In the genomic region with DNA sequence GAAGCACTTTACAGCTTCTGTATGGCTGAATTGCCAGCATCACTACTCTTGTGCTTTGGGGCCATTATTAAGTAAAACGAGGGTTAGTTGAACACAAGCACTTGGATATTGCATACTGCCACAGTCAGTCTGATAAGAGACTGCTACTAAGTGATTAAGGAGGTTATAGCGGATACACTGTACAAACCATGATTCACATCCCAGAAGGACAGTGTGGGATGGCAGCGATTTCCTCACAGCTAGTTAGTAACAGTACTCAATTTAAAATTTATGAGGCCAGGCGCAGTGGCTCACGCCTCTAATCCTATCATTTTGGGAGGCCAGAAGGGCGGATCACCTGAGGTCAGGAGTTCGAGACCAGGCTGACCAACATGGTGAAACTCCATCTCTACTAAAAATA, we compare ENCODE assay signal across 1 cellular context.
TF ChIP-seq lines count a peak whose summit lies in the region.

No MANE protein-coding gene starts in this region.

TF ChIP-seq in GM23338, 12 proteins besides CTCF, POLR2A, EP300 and RAD21 (continued from another document):
- TF ChIP-seq, protein P1, sequence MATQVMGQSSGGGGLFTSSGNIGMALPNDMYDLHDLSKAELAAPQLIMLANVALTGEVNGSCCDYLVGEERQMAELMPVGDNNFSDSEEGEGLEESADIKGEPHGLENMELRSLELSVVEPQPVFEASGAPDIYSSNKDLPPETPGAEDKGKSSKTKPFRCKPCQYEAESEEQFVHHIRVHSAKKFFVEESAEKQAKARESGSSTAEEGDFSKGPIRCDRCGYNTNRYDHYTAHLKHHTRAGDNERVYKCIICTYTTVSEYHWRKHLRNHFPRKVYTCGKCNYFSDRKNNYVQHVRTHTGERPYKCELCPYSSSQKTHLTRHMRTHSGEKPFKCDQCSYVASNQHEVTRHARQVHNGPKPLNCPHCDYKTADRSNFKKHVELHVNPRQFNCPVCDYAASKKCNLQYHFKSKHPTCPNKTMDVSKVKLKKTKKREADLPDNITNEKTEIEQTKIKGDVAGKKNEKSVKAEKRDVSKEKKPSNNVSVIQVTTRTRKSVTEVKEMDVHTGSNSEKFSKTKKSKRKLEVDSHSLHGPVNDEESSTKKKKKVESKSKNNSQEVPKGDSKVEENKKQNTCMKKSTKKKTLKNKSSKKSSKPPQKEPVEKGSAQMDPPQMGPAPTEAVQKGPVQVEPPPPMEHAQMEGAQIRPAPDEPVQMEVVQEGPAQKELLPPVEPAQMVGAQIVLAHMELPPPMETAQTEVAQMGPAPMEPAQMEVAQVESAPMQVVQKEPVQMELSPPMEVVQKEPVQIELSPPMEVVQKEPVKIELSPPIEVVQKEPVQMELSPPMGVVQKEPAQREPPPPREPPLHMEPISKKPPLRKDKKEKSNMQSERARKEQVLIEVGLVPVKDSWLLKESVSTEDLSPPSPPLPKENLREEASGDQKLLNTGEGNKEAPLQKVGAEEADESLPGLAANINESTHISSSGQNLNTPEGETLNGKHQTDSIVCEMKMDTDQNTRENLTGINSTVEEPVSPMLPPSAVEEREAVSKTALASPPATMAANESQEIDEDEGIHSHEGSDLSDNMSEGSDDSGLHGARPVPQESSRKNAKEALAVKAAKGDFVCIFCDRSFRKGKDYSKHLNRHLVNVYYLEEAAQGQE (IDR thresholded peaks at IDR 0.05; ENCODE audit: unreplicated experiment) = no peak
- no peak for TF ChIP-seq EZH2 (IDR thresholded peaks at IDR 0.05; ENCODE audit: low read depth, unreplicated experiment)
TF ChIP-seq in GM23338: peak in this region for 0.
